Comparison of ENCODE assay signal across 19 cellular contexts in the genomic region with DNA sequence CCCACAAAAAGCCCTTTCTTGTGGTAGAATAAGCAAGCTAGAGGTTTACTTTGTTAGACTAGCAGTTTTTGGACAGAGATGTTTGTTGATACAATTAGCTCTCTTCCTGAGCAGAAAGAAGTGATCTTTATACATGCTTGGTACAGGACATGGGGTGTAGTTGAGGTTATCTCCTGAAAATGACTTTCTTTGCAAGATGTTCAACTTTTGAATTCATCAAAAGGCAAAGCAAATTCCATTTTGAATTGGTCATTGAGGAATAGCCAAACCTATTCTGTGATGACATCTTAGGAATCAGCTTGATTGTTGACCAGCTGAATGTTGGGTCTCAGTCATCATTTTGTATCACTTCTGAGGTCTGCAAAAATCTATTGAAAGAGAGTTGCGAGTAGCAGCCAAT. TPM values are rescaled to one million over a fixed set of nuclear protein-coding genes. Genes with fewer than 3 reads are reported as not detected.
A peak's percentile ranks its signal among the peaks of the same experiment; 100 is the strongest.
DNase-seq lines count a peak whose midpoint lies in the region; ATAC-seq, FAIRE-seq and TF ChIP-seq lines count a peak whose summit lies in the region.
"Had no signal": no experiment of that assay in that cellular context is flagged by ENCODE, and none has a peak within 500 bp of the region (broad histone marks: within the 10 kb centered on the region; RNA-seq: fewer than 3 reads in every experiment).

No MANE protein-coding gene starts in this region.

- no peak overlapping the region for H3K4me2 ChIP-seq in astrocyte (ENCODE audit: low read length)
- H3K4me2 ChIP-seq: BLaER1 had no signal

- H4K20me1 ChIP-seq in astrocyte (ENCODE audit: insufficient read depth, low read length) = no peaks in the 10 kb centered on the region
- H4K20me1 ChIP-seq: BLaER1 had no signal

- no peak for ATAC-seq in activated T-helper 17 cell treated with anti-CD3 and anti-CD28 coated beads, Interleukin-2, amount 50 U/mL, for 72 hours (replicated peaks)
- ATAC-seq in HG02840 (IDR thresholded peaks at IDR 0.05; ENCODE audit: low FRiP score, unreplicated experiment) = no peak

- peaks cover 4% of the 10 kb centered on the region for H3K79me2 ChIP-seq in astrocyte (ENCODE audit: insufficient read depth, low read length)

- no peaks in the 10 kb centered on the region for H3K9me3 Mint-ChIP-seq in astrocyte (ENCODE audit: unreplicated experiment)
- H3K9me3 Mint-ChIP-seq in activated T-helper 17 cell treated with anti-CD3 and anti-CD28 coated beads, Interleukin-2, amount 50 U/mL, for 72 hours = no peaks in the 10 kb centered on the region
- H3K9me3 Mint-ChIP-seq: CD8-positive, alpha-beta memory T cell had no signal

- H3K4me1 Mint-ChIP-seq in astrocyte (ENCODE audit: low read depth, unreplicated experiment) = peaks cover 37% of the 10 kb centered on the region
- no peaks in the 10 kb centered on the region for H3K4me1 Mint-ChIP-seq in activated T-helper 17 cell treated with anti-CD3 and anti-CD28 coated beads, Interleukin-2, amount 50 U/mL, for 72 hours

- H2AFZ ChIP-seq in astrocyte (ENCODE audit: low read depth, low read length) = no peak overlapping the region

- H3K27ac ChIP-seq in astrocyte (ENCODE audit: low read depth, low read length) (no peak overlapping the region), dorsolateral prefrontal cortex (peak overlapping the region in 39 of 59 donors; percentile 0 to 94 (median 52)), tibial artery (peak overlapping the region; percentile 90 to 91)
- H3K27ac ChIP-seq: BLaER1 had no signal

- TF ChIP-seq CTCF in astrocyte (IDR thresholded peaks at IDR 0.05; ENCODE audit: insufficient read depth, low read depth, low read length) (no peak), dorsolateral prefrontal cortex (IDR thresholded peaks at IDR 0.05 in 54 of 56, conservative IDR thresholded peaks at IDR 0.05 in 2 of 56; ENCODE audit: low read depth in 1 of 56, partially characterized antibody in 56 of 56) (no peak), tibial artery (IDR thresholded peaks at IDR 0.05) (no peak)

- H3K27me3 ChIP-seq in astrocyte (ENCODE audit: insufficient read depth, low read length) (no peaks in the 10 kb centered on the region), dorsolateral prefrontal cortex (no peaks in the 10 kb centered on the region), tibial artery (no peaks in the 10 kb centered on the region)
- H3K27me3 ChIP-seq: BLaER1 had no signal

- intact Hi-C loops in dorsolateral prefrontal cortex (cut with DNase I) = loop anchor here in 1 of 2 donors (5.0 kb wide), 1 partner anchor 175 kb away; the partner anchor contains the start of gene KLHL2
- intact Hi-C loops in tibial artery (cut with DNase I; ENCODE audit: low total_unique reads) = no loop called here
- intact Hi-C loops in cardiac septum (cut with DNase I) = loop anchor here (5.0 kb wide), 1 partner anchor 80 kb away; no protein-coding TSS in a partner anchor

- DNase-seq in astrocyte (ENCODE audit: low read depth) = no peak
- no peak for DNase-seq in dorsolateral prefrontal cortex
- DNase-seq in medulla oblongata (ENCODE audit: extremely low spot score) = peak; percentile 5
- DNase-seq in tibial artery = no peak
- no peak for DNase-seq in putamen (ENCODE audit: low spot score)
- DNase-seq in cardiac septum (ENCODE audit: low spot score) = no peak
- DNase-seq: CD8-positive, alpha-beta memory T cell; MV-4-11; NCI-H1417 treated with DMSO at 0.1 percent for 48 hours; NCI-H2029; NCI-H2171 treated with DMSO at 0.1 percent for 48 hours; NCI-H510A treated with DMSO at 0.1 percent for 48 hours; SIG-M5 had no signal

- FAIRE-seq in astrocyte (lab: Jason Lieb, UNC) = no peak
- FAIRE-seq: HTR-8/SVneo had no signal

- H3K4me1 ChIP-seq in astrocyte (ENCODE audit: insufficient read depth, low read length) (peaks cover 4% of the 10 kb centered on the region), tibial artery (peaks cover 0 to 72% (median 17%) of the 10 kb centered on the region in 4 donors)
- H3K4me1 ChIP-seq: BLaER1 had no signal

- no peaks in the 10 kb centered on the region for H3K27me3 Mint-ChIP-seq in astrocyte (ENCODE audit: low read depth, unreplicated experiment)
- H3K27me3 Mint-ChIP-seq in activated T-helper 17 cell treated with anti-CD3 and anti-CD28 coated beads, Interleukin-2, amount 50 U/mL, for 72 hours = peaks cover 38% of the 10 kb centered on the region

- H3K9ac ChIP-seq in astrocyte (ENCODE audit: low read length) = no peak overlapping the region
- H3K9ac ChIP-seq: BLaER1 had no signal

- no peak overlapping the region for H3K4me3 Mint-ChIP-seq in astrocyte (ENCODE audit: unreplicated experiment)
- no peak overlapping the region for H3K4me3 Mint-ChIP-seq in activated T-helper 17 cell treated with anti-CD3 and anti-CD28 coated beads, Interleukin-2, amount 50 U/mL, for 72 hours
- H3K4me3 Mint-ChIP-seq: CD8-positive, alpha-beta memory T cell had no signal

- no peak overlapping the region for H3K4me3 ChIP-seq in astrocyte (ENCODE audit: insufficient read depth, low read depth, low read length)
- H3K4me3 ChIP-seq in dorsolateral prefrontal cortex = peak overlapping the region in 39 of 59 donors; percentile 1 to 85 (median 74)
- H3K4me3 ChIP-seq in tibial artery = no peak overlapping the region
- H3K4me3 ChIP-seq: BLaER1, HAP-1 had no signal

- H3K36me3 Mint-ChIP-seq in astrocyte (ENCODE audit: low read depth, unreplicated experiment) = no peaks in the 10 kb centered on the region
- no peaks in the 10 kb centered on the region for H3K36me3 Mint-ChIP-seq in activated T-helper 17 cell treated with anti-CD3 and anti-CD28 coated beads, Interleukin-2, amount 50 U/mL, for 72 hours (ENCODE audit: low read depth)
- H3K36me3 Mint-ChIP-seq: CD8-positive, alpha-beta memory T cell had no signal

- H3K9me3 ChIP-seq in astrocyte (ENCODE audit: insufficient read depth, low read depth, low read length) = no peaks in the 10 kb centered on the region
- H3K9me3 ChIP-seq in tibial artery = no peaks in the 10 kb centered on the region
- H3K9me3 ChIP-seq: HAP-1 had no signal

- no peaks in the 10 kb centered on the region for H3K36me3 ChIP-seq in astrocyte (ENCODE audit: insufficient read depth, low read length)
- no peaks in the 10 kb centered on the region for H3K36me3 ChIP-seq in tibial artery
- H3K36me3 ChIP-seq: BLaER1, HAP-1 had no signal

- peak overlapping the region; percentile 88 for H3K27ac Mint-ChIP-seq in astrocyte (ENCODE audit: unreplicated experiment)
- H3K27ac Mint-ChIP-seq in activated T-helper 17 cell treated with anti-CD3 and anti-CD28 coated beads, Interleukin-2, amount 50 U/mL, for 72 hours = no peak overlapping the region
- H3K27ac Mint-ChIP-seq: CD8-positive, alpha-beta memory T cell had no signal

RNA-seq across cellular contexts. Expression of gene CPE, which starts 3.8 kb away (rescaled TPM):
- total RNA-seq in astrocyte = 380 and 385 TPM in 2 replicates
- total RNA-seq in dorsolateral prefrontal cortex = 1,000 to 10,000 TPM in 14 of 120 experiments, 100 to 1,000 TPM in 106; 402 to 1,527 (median 843) TPM
- total RNA-seq in cardiac septum = 43.5 TPM
- total RNA-seq in activated T-helper 17 cell treated with anti-CD3 and anti-CD28 coated beads, Interleukin-2, amount 50 U/mL, for 72 hours = not detected
- total RNA-seq: CD8-positive, alpha-beta memory T cell; OCI-LY7 had no signal

RNA-seq across cellular contexts. Expression of gene MSMO1, which starts 55.2 kb away (rescaled TPM):
- total RNA-seq in astrocyte = 136 and 179 TPM in 2 replicates
- total RNA-seq in dorsolateral prefrontal cortex = 100 to 1,000 TPM in 7 of 120 experiments, 10 to 100 TPM in 113; 33.4 to 188 (median 66.6) TPM
- 19.8 TPM for total RNA-seq in cardiac septum
- total RNA-seq in activated T-helper 17 cell treated with anti-CD3 and anti-CD28 coated beads, Interleukin-2, amount 50 U/mL, for 72 hours = 10 to 100 TPM; 57.9 to 71.4 TPM

Comparison
In these comparisons a context has a peak if more than half of its experiments do, and no peak if none do; other contexts are left out.
1. H3K4me3 ChIP-seq: peak in dorsolateral prefrontal cortex (39 of 59); none in astrocyte (single experiment) and tibial artery (0 of 2).
2. RNA of gene CPE, which starts 3.8 kb away (total RNA-seq): 402 to 1,527 TPM in dorsolateral prefrontal cortex, 380 to 385 TPM in astrocyte and 43.5 TPM in cardiac septum (single experiment); not detected in activated T-helper 17 cell treated with anti-CD3 and anti-CD28 coated beads, Interleukin-2, amount 50 U/mL, for 72 hours; every median in the first group is over 10 times any median in the second.